8 cellular contexts compared by ENCODE assay signal in genomic region chr16:66478733-66479511, GRCh38. TPM values are rescaled to one million over a fixed set of nuclear protein-coding genes. Genes with fewer than 3 reads are reported as not detected.
DNase-seq lines count a peak whose midpoint lies in the region; ATAC-seq and TF ChIP-seq lines count a peak whose summit lies in the region.

No MANE protein-coding gene starts in this region.

- H3K4me1 ChIP-seq in vagina, result peaks cover 10% of the 10 kb centered on the region

- no peaks in the 10 kb centered on the region for H3K27me3 ChIP-seq in vagina

- TF ChIP-seq CTCF in vagina (IDR thresholded peaks at IDR 0.05), result peak; percentile 37 to 68 (median 65)

- TF ChIP-seq POLR2A in vagina (IDR thresholded peaks at IDR 0.05), result no peak

- intact Hi-C loops in posterior cingulate gyrus (cut with DNase I), result no loop called here
- intact Hi-C loops in vagina (cut with DNase I), result loop anchor here (5.0 kb wide), 1 partner anchor 218 kb away; the partner anchor contains the start of gene CMTM4

- no peak overlapping the region for H3K4me3 ChIP-seq in vagina

- DNase-seq in AG08396 (ENCODE audit: low spot score) (peak; percentile 82), SHP77 treated with DMSO at 0.1 percent for 48 hours (lab: John Stamatoyannopoulos, UW) (peak; percentile 39), glomerular visceral epithelial cell (ENCODE audit: extremely low spot score) (peak; percentile 39), posterior cingulate gyrus (peak in 6 of 10 donors; percentile 50 to 93 (median 70)), vagina (ENCODE audit: extremely low spot score in 2 of 2) (no peak)
- peak; percentile 91 for DNase-seq in activated effector memory CD4-positive, alpha-beta T cell treated with anti-CD3 and anti-CD28 coated beads, Interleukin-2, amount 50 U/mL, for 16 hours

- H3K9me3 ChIP-seq in vagina, result no peaks in the 10 kb centered on the region

- peak; percentile 56 for ATAC-seq in GM18520 (IDR thresholded peaks at IDR 0.05; ENCODE audit: unreplicated experiment)
- ATAC-seq in HG03432 (IDR thresholded peaks at IDR 0.05; ENCODE audit: unreplicated experiment), result peak; percentile 61

- no peak overlapping the region for H3K27ac ChIP-seq in vagina

- no peaks in the 10 kb centered on the region for H3K36me3 ChIP-seq in vagina

RNA-seq across cellular contexts. Expression of gene BEAN1, which starts 51.8 kb away (rescaled TPM):
- total RNA-seq in vagina, result not detected

Comparison
In these comparisons a context has a peak if more than half of its experiments do, and no peak if none do; other contexts are left out.
1. DNase-seq: peak in AG08396 (single experiment), SHP77 treated with DMSO at 0.1 percent for 48 hours (single experiment), activated effector memory CD4-positive, alpha-beta T cell treated with anti-CD3 and anti-CD28 coated beads, Interleukin-2, amount 50 U/mL, for 16 hours (single experiment), glomerular visceral epithelial cell (single experiment) and posterior cingulate gyrus (6 of 10); none in vagina (0 of 2).